In the genomic region with DNA sequence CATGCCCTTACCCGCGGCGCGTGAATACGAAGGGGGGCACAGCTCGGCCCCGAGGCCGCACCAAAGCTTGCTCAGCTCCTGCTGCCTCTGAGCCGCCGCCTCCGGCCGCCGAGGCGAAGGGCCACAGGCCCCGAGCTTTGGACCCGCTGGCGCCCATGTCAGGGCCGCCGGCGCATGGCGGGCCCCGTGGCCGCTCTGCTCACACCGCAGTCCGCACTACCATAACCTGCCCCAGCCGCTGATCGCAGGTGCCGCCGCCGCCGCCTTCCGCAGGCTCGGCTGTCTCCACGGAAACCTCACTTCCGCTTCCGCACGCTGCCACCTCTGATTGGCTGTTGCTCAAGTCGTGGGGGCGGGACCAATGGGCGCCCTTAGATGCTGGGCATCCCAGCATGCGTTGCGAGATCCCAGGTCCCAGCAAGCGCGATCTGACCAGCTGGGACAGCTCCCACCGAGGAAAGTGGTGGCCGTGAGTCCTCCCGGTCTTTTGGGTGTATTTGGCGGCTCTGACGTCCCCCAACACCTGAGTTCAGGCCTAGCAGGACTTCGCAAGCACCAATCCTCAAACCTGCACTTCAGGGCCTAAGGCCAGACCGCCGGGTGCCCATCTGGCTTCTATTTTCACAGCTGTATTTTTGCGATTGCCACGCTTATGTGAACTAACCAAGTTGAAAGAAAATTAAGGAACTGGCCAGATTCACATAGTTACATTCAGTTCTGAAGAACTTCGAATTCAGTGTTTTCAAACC, we compare ENCODE assay signal across 8 cellular contexts. TPM values are rescaled to one million over a fixed set of nuclear protein-coding genes. Genes with fewer than 3 reads are reported as not detected.
DNase-seq lines count a peak whose midpoint lies in the region; ATAC-seq, FAIRE-seq and TF ChIP-seq lines count a peak whose summit lies in the region.

A gene with protein sequence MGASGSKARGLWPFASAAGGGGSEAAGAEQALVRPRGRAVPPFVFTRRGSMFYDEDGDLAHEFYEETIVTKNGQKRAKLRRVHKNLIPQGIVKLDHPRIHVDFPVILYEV (minus strand): TSS at position 281 of the 749 bp plus-strand sequence. CDS start 124 bp downstream, at position 157.

- DNase-seq in AG08396 (ENCODE audit: low spot score): peak; percentile 98
- DNase-seq in NCI-H446 treated with DMSO at 0.1 percent for 48 hours (lab: John Stamatoyannopoulos, UW): peak; percentile 76
- peak; percentile 99 for DNase-seq in cerebellar cortex (ENCODE audit: low spot score)
- peak; percentile 99 for DNase-seq in kidney
- DNase-seq in stimulated activated CD4-positive, alpha-beta T cell treated with anti-CD3 and anti-CD28 coated beads, Interleukin-15, amount 100 ng/mL, for 24 hours: peak; percentile 98

- H3K9ac ChIP-seq in kidney (ENCODE audit: low read length in 2 of 2): peak within 1 kb of the TSS; percentile 84 to 90

- no peak for TF ChIP-seq CTCF in kidney (IDR thresholded peaks at IDR 0.05; ENCODE audit: borderline replicate concordance, extremely low read depth, insufficient read depth)

- FAIRE-seq in kidney (lab: Jason Lieb, UNC): peak; percentile 52

- H3K4me1 ChIP-seq in kidney (ENCODE audit: control insufficient read depth in 1 of 2, insufficient read depth in 1 of 2, low read depth in 1 of 2, low read length in 2 of 2): peaks cover 12 to 22% of the 10 kb centered on the region in 2 donors

- intact Hi-C loops in kidney (cut with DNase I): no loop called here

- H3K4me3 ChIP-seq in kidney (ENCODE audit: low read length in 2 of 2): peak within 1 kb of the TSS; percentile 70 to 89

- ATAC-seq in GM19023 (IDR thresholded peaks at IDR 0.05; ENCODE audit: unreplicated experiment): peak; percentile 94
- peak; percentile 86 for ATAC-seq in HG03280 (IDR thresholded peaks at IDR 0.05; ENCODE audit: unreplicated experiment)
- ATAC-seq in activated CD4-positive, CD25-positive, alpha-beta regulatory T cell treated with anti-CD3 and anti-CD28 coated beads, Interleukin-2, amount 50 U/mL, for 24 hours: peak; percentile 95 to 96

- H3K36me3 ChIP-seq in kidney (ENCODE audit: control insufficient read depth in 1 of 2, insufficient read depth in 2 of 2, low read length in 2 of 2): peaks cover 23 to 41% of the 10 kb centered on the region in 2 donors

- H3K27ac ChIP-seq in kidney (ENCODE audit: low read depth in 2 of 2, low read length in 2 of 2): peak within 1 kb of the TSS; percentile 77 to 87

- no peaks in the 10 kb centered on the region for H3K9me3 ChIP-seq in kidney (ENCODE audit: control insufficient read depth in 1 of 2, low read length in 2 of 2)

RNA-seq across cellular contexts. Expression of the gene that starts here (rescaled TPM):
- total RNA-seq in kidney: 33.6 TPM
- 60.0 TPM for polyA plus RNA-seq in kidney (ENCODE audit: insufficient read depth, low read depth, low replicate concordance)

Comparison
In these comparisons a context has a peak if more than half of its experiments do, and no peak if none do; other contexts are left out.
1. Peak in every context shown above with its lines: DNase-seq, ATAC-seq, H3K4me3 ChIP-seq and H3K27ac ChIP-seq.